ENCODE assay signal across 20 cellular contexts in the genomic region with DNA sequence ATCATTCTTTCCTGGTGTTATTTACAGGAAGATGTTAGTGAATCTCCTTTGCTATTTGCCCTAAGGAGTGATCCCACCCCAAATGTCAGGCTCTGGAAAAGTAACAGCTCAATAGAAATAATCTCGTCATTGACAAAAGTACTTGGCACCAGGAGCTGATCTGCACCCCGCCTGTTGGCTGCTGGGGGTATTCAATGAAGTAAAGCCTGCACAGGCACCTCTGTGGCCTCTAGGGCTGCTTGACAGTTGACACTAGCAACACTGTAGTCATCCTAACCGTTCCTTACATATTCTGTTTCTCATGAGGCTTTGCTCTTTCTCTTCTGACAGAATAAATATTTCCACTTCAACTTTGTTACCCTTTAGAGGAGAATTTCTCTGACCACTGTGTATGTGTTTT.
DNase-seq lines count a peak whose midpoint lies in the region; ATAC-seq, FAIRE-seq and TF ChIP-seq lines count a peak whose summit lies in the region.
"Had no signal": no experiment of that assay in that cellular context is flagged by ENCODE, and none has a peak within 500 bp of the region (broad histone marks: within the 10 kb centered on the region; RNA-seq: fewer than 3 reads in every experiment).

No MANE protein-coding gene starts in this region.

- H3K27ac ChIP-seq in HepG2 (ENCODE audit: extremely low read length, insufficient read depth, low read length) (no peak overlapping the region), right lobe of liver (no peak overlapping the region), endodermal cell (ENCODE audit: low read depth, low read length) (no peak overlapping the region), neutrophil (peak overlapping the region; percentile 53)
- H3K27ac ChIP-seq: Peyer's patch had no signal

- DNase-seq in HepG2 (ENCODE audit: low spot score): no peak
- DNase-seq in right lobe of liver: no peak
- DNase-seq in NCI-H82 treated with DMSO at 0.1 percent for 48 hours (lab: John Stamatoyannopoulos, UW; ENCODE audit: unreplicated experiment): peak; percentile 1
- DNase-seq in endodermal cell: peak; percentile 66
- DNase-seq in H7: no peak
- no peak for DNase-seq in HK-2 (ENCODE audit: unreplicated experiment)
- DNase-seq: CD4-positive, CD25-positive, alpha-beta regulatory T cell; KG1; MG63; NCI-H2029; NCI-H446 treated with DMSO at 0.1 percent for 48 hours; NCI-H526; OCI-M1; Peyer's patch; SHP77 treated with DMSO at 0.1 percent for 48 hours had no signal

- H3K79me2 ChIP-seq in HepG2 (ENCODE audit: insufficient read depth, low read length): no peaks in the 10 kb centered on the region

- H3K27me3 Mint-ChIP-seq in endodermal cell (ENCODE audit: insufficient read depth): no peaks in the 10 kb centered on the region
- H3K27me3 Mint-ChIP-seq: CD4-positive, CD25-positive, alpha-beta regulatory T cell had no signal

- H3K4me1 Mint-ChIP-seq in endodermal cell: peaks cover 10% of the 10 kb centered on the region

- TF ChIP-seq EP300 in HepG2 (IDR thresholded peaks at IDR 0.05; ENCODE audit: low read depth in 2 of 2, low read length in 2 of 2): no peak
- TF ChIP-seq EP300 in HepG2 (CRISPR knock-in tag; IDR thresholded peaks at IDR 0.05; ENCODE audit: borderline replicate concordance): no peak

- no peaks in the 10 kb centered on the region for H3K36me3 Mint-ChIP-seq in endodermal cell (ENCODE audit: low read depth)

- BruUV-seq in HepG2 (replicated peaks; lab: Mats Ljungman, UMichigan): no TSS peak

- no peak overlapping the region for H3K27ac Mint-ChIP-seq in endodermal cell

- no peak for TF ChIP-seq RAD21 in HepG2 (CRISPR knock-in tag; IDR thresholded peaks at IDR 0.05)

- TF ChIP-seq CTCF in HepG2 (CRISPR knock-in tag; IDR thresholded peaks at IDR 0.05): no peak
- no peak for TF ChIP-seq CTCF in right lobe of liver (IDR thresholded peaks at IDR 0.05)
- peak; percentile 60 for TF ChIP-seq CTCF in endodermal cell (conservative IDR thresholded peaks at IDR 0.05)
- TF ChIP-seq CTCF in neutrophil (IDR thresholded peaks at IDR 0.05): no peak

- H3K9me3 Mint-ChIP-seq in endodermal cell: no peaks in the 10 kb centered on the region
- H3K9me3 Mint-ChIP-seq: CD4-positive, CD25-positive, alpha-beta regulatory T cell had no signal

- intact Hi-C loops in HepG2 (cut with micrococcal nuclease; ENCODE audit: unreplicated experiment) (no loop called here), right lobe of liver (cut with DNase I) (no loop called here)

- ATAC-seq in HepG2: peak; percentile 60
- no peak for ATAC-seq in right lobe of liver
- no peak for ATAC-seq in HG02870 (IDR thresholded peaks at IDR 0.05; ENCODE audit: unreplicated experiment)

- CTCF ChIA-PET in HepG2 (lab: Yijun Ruan, JAX; ENCODE audit: low intra/inter-chr PET ratio, low total read pairs): no interaction called here

- TF ChIP-seq POLR2A in HepG2 (IDR thresholded peaks at IDR 0.05; ENCODE audit: insufficient read depth in 1 of 2, low read depth in 2 of 2, low read length in 2 of 2): no peak
- TF ChIP-seq POLR2A in right lobe of liver (IDR thresholded peaks at IDR 0.05): no peak

- in situ Hi-C loops in HepG2 (cut with HindIII; ENCODE audit: extremely low pct_ligation_motif_present, low pct_unique_long_range_greater_than_20kb): no loop called here

- no peaks in the 10 kb centered on the region for H4K20me1 ChIP-seq in HepG2 (ENCODE audit: insufficient read depth, low read length)

- no peaks in the 10 kb centered on the region for H3K36me3 ChIP-seq in HepG2 (replicated peaks in 1 of 2; ENCODE audit: control insufficient read depth in 1 of 2, insufficient read depth in 2 of 2, low read length in 2 of 2)
- no peaks in the 10 kb centered on the region for H3K36me3 ChIP-seq in right lobe of liver
- no peaks in the 10 kb centered on the region for H3K36me3 ChIP-seq in endodermal cell (ENCODE audit: control insufficient read depth, insufficient read depth, low read length)
- peaks cover 78% of the 10 kb centered on the region for H3K36me3 ChIP-seq in neutrophil
- H3K36me3 ChIP-seq in H7 (replicated peaks; ENCODE audit: control insufficient read depth, insufficient read depth, low read length): no peaks in the 10 kb centered on the region
- H3K36me3 ChIP-seq: MG63, Peyer's patch had no signal

- H3K9me3 ChIP-seq in HepG2 (ENCODE audit: low read length): no peaks in the 10 kb centered on the region
- H3K9me3 ChIP-seq in right lobe of liver: no peaks in the 10 kb centered on the region
- no peaks in the 10 kb centered on the region for H3K9me3 ChIP-seq in endodermal cell (ENCODE audit: control insufficient read depth, low read length)
- H3K9me3 ChIP-seq in neutrophil: no peaks in the 10 kb centered on the region
- H3K9me3 ChIP-seq: MG63, Peyer's patch had no signal

- POLR2A ChIA-PET in HepG2 (lab: Yijun Ruan, JAX): no interaction called here

- H2AFZ ChIP-seq in HepG2 (ENCODE audit: low read length): no peak overlapping the region

- H3K4me3 ChIP-seq in HepG2 (replicated peaks in 1 of 3; ENCODE audit: insufficient read depth in 1 of 3, low read depth in 2 of 3, low read length in 3 of 3) (no peak overlapping the region), right lobe of liver (no peak overlapping the region), endodermal cell (ENCODE audit: low read length) (no peak overlapping the region), neutrophil (ENCODE audit: low read depth in 1 of 2, low read length in 1 of 2) (no peak overlapping the region), H7 (ENCODE audit: insufficient read depth, low read depth, low read length) (no peak overlapping the region)
- H3K4me3 ChIP-seq: MG63, Peyer's patch had no signal

- no peak overlapping the region for H3K4me2 ChIP-seq in HepG2 (ENCODE audit: low read depth, low read length)

- H3K4me1 ChIP-seq in HepG2 (ENCODE audit: insufficient read depth, low read length) (no peaks in the 10 kb centered on the region), right lobe of liver (no peaks in the 10 kb centered on the region), endodermal cell (ENCODE audit: control insufficient read depth, insufficient read depth, low read length) (peaks cover 3% of the 10 kb centered on the region), neutrophil (ENCODE audit: control insufficient read depth in 1 of 2, insufficient read depth in 1 of 2, low read depth in 1 of 2, low read length in 1 of 2) (peaks cover 27% of the 10 kb centered on the region in 2 experiments)
- H3K4me1 ChIP-seq: Peyer's patch had no signal

- WGBS in HepG2 (ENCODE audit: low lambda C conversion rate): 0% methylated on average over 3 of the region's 3 CpGs
- WGBS in right lobe of liver (ENCODE audit: insufficient coverage, low coverage, low lambda C conversion rate, missing lambda C conversion rate): 50% methylated on average over 3 of the region's 3 CpGs
- 89% methylated on average over 3 of the region's 3 CpGs; no CpG with 5 or more reads in 1 of the 2 experiments for WGBS in endodermal cell (ENCODE audit: insufficient coverage in 1 of 2, insufficient read length in 1 of 2), 2 experiments

- no peak overlapping the region for H3K4me3 Mint-ChIP-seq in endodermal cell
- H3K4me3 Mint-ChIP-seq: CD4-positive, CD25-positive, alpha-beta regulatory T cell had no signal

- no peak for FAIRE-seq in HepG2 (lab: Jason Lieb, UNC)
- FAIRE-seq: D721Med, G401.6, HTR-8/SVneo had no signal

- H3K9ac ChIP-seq in HepG2 (ENCODE audit: insufficient read depth, low read depth, low read length) (no peak overlapping the region), endodermal cell (ENCODE audit: extremely low read depth, low read length, poor library complexity, severe bottlenecking) (no peak overlapping the region)

- 0 out of 5 replicates have a peak, but pooled peaks cover 0 to 6% of the 10 kb centered on the region in 2 experiments for H3K27me3 ChIP-seq in HepG2 (ENCODE audit: control insufficient read depth in 1 of 2, insufficient read depth in 2 of 2, low read length in 2 of 2)
- H3K27me3 ChIP-seq in right lobe of liver: no peaks in the 10 kb centered on the region
- no peaks in the 10 kb centered on the region for H3K27me3 ChIP-seq in endodermal cell (ENCODE audit: control insufficient read depth, insufficient read depth, low read length, poor library complexity, severe bottlenecking)
- H3K27me3 ChIP-seq in neutrophil: no peaks in the 10 kb centered on the region
- no peaks in the 10 kb centered on the region for H3K27me3 ChIP-seq in H7 (ENCODE audit: control insufficient read depth, insufficient read depth, low read length)
- H3K27me3 ChIP-seq: MG63, Peyer's patch had no signal

TF ChIP-seq in HepG2, 621 proteins besides CTCF, POLR2A, EP300 and RAD21:
- TF ChIP-seq HNRNPL (IDR thresholded peaks at IDR 0.05; ENCODE audit: low read depth, low read length) (no peak), ONECUT2 (CRISPR knock-in tag; IDR thresholded peaks at IDR 0.05) (no peak)
TF ChIP-seq in HepG2: peak in this region for 0.

Comparison
In these comparisons a context has a peak if more than half of its experiments do, and no peak if none do; other contexts are left out.
1. DNase-seq: peak in NCI-H82 treated with DMSO at 0.1 percent for 48 hours (single experiment) and endodermal cell (single experiment); none in HepG2 (single experiment), right lobe of liver (0 of 3), H7 (single experiment) and HK-2 (single experiment).